Comparison of ENCODE assay signal across 8 cellular contexts in genomic region chr4:176270669-176271068, GRCh38. TPM values are rescaled to one million over a fixed set of nuclear protein-coding genes. Genes with fewer than 3 reads are reported as not detected.
DNase-seq lines count a peak whose midpoint lies in the region; ATAC-seq, FAIRE-seq and TF ChIP-seq lines count a peak whose summit lies in the region.

No MANE protein-coding gene starts in this region.

- H3K27ac Mint-ChIP-seq in chondrocyte (ENCODE audit: unreplicated experiment) = peak overlapping the region; percentile 88

- H3K27me3 ChIP-seq in small intestine (ENCODE audit: control insufficient read depth in 2 of 2, insufficient read depth in 2 of 2, low read length in 2 of 2) (no peaks in the 10 kb centered on the region), testis (no peaks in the 10 kb centered on the region)

- DNase-seq in GM04504 (ENCODE audit: low read depth) = peak; percentile 97
- peak; percentile 21 for DNase-seq in NCI-H1436 treated with DMSO at 0.1 percent for 48 hours (lab: John Stamatoyannopoulos, UW)
- no peak for DNase-seq in chondrocyte (ENCODE audit: low spot score)
- DNase-seq in omental fat pad (ENCODE audit: low spot score) = no peak
- no peak for DNase-seq in small intestine
- no peak for DNase-seq in testis

- H3K36me3 ChIP-seq in small intestine (ENCODE audit: control insufficient read depth in 2 of 2, insufficient read depth in 2 of 2, low read length in 2 of 2) (no peaks in the 10 kb centered on the region), testis (ENCODE audit: low read depth, missing control alignments) (no peaks in the 10 kb centered on the region)

- peaks cover 2% of the 10 kb centered on the region for H3K9me3 Mint-ChIP-seq in chondrocyte (ENCODE audit: low read depth)

- H3K4me1 ChIP-seq in small intestine (ENCODE audit: control insufficient read depth in 2 of 2, insufficient read depth in 1 of 2, low read depth in 1 of 2, low read length in 1 of 2) = no peaks in the 10 kb centered on the region
- no peaks in the 10 kb centered on the region for H3K4me1 ChIP-seq in testis

- no peak for FAIRE-seq in small intestine (lab: Jason Lieb, UNC)

- H3K27ac ChIP-seq in small intestine (ENCODE audit: low read depth in 1 of 2, low read length in 1 of 2) (no peak overlapping the region), testis (no peak overlapping the region)

- no peaks in the 10 kb centered on the region for H3K27me3 Mint-ChIP-seq in chondrocyte (ENCODE audit: low read depth)

- WGBS in small intestine, 3 donors = 62 to 65% (median 65%) methylated on average over 5 of the region's 5 CpGs
- WGBS in testis, 2 donors = 55 to 68% methylated on average over 5 of the region's 5 CpGs

- H3K4me1 Mint-ChIP-seq in chondrocyte (ENCODE audit: low read depth) = peaks cover 56% of the 10 kb centered on the region

- no peaks in the 10 kb centered on the region for H3K36me3 Mint-ChIP-seq in chondrocyte (ENCODE audit: low read depth)

- ATAC-seq in omental fat pad (ENCODE audit: low FRiP score) (peak; percentile 66), GM18520 (IDR thresholded peaks at IDR 0.05; ENCODE audit: unreplicated experiment) (no peak), GM21737 (IDR thresholded peaks at IDR 0.05; ENCODE audit: unreplicated experiment) (no peak)

- no peak overlapping the region for H3K4me3 ChIP-seq in small intestine (ENCODE audit: low read depth in 1 of 2, low read length in 2 of 2)
- H3K4me3 ChIP-seq in testis = no peak overlapping the region

- peak overlapping the region; percentile 17 for H3K4me3 Mint-ChIP-seq in chondrocyte (ENCODE audit: unreplicated experiment)

- TF ChIP-seq POLR2A in testis (IDR thresholded peaks at IDR 0.05) = no peak

- intact Hi-C loops in testis (cut with DNase I; ENCODE audit: low total_unique reads) = no loop called here

- TF ChIP-seq CTCF in chondrocyte (IDR thresholded peaks at IDR 0.05) = no peak
- TF ChIP-seq CTCF in omental fat pad (IDR thresholded peaks at IDR 0.05) = no peak
- TF ChIP-seq CTCF in testis (IDR thresholded peaks at IDR 0.05) = no peak

- no peaks in the 10 kb centered on the region for H3K9me3 ChIP-seq in small intestine (ENCODE audit: control insufficient read depth, low read depth)
- no peaks in the 10 kb centered on the region for H3K9me3 ChIP-seq in testis

RNA-seq across cellular contexts. Expression of gene ASB5, which starts 1.6 kb away (rescaled TPM):
- total RNA-seq in chondrocyte (0.90 TPM in 1 of 3 replicates, not detected in the others), omental fat pad (not detected), testis (1 to 10 TPM in 1 of 2 donors, under 1 TPM in 1; 0.99 to 5.4 TPM)
- polyA plus RNA-seq in small intestine (1 to 10 TPM in 1 of 3 donors, under 1 TPM in 2; 0.01 to 2.0 (median 0.81) TPM), testis (ENCODE audit: insufficient read depth, low read depth, low replicate concordance) (8.3 TPM)

RNA-seq across cellular contexts. Expression of gene SPCS3, which starts 49.1 kb away (rescaled TPM):
- total RNA-seq in chondrocyte = 114 to 154 TPM (median 122 TPM) in 3 replicates
- total RNA-seq in omental fat pad = 10 to 100 TPM; 72.1 to 84.0 (median 80.6) TPM
- 10 to 100 TPM; 11.9 to 41.9 (median 12.5) TPM for polyA plus RNA-seq in small intestine
- 10 to 100 TPM; 26.6 to 30.2 TPM for total RNA-seq in testis
- 29.2 TPM for polyA plus RNA-seq in testis (ENCODE audit: insufficient read depth, low read depth, low replicate concordance)

Comparison
In these comparisons a context has a peak if more than half of its experiments do, and no peak if none do; other contexts are left out.
1. DNase-seq: peak in GM04504 (single experiment) and NCI-H1436 treated with DMSO at 0.1 percent for 48 hours (single experiment); none in chondrocyte (single experiment), omental fat pad (single experiment), small intestine (single experiment) and testis (single experiment).